ENCODE assay signal across 14 cellular contexts in genomic region chr7:47285860-47286491, GRCh38.
DNase-seq lines count a peak whose midpoint lies in the region; ATAC-seq, FAIRE-seq and TF ChIP-seq lines count a peak whose summit lies in the region.
"Had no signal": no experiment of that assay in that cellular context is flagged by ENCODE, and none has a peak within 500 bp of the region (broad histone marks: within the 10 kb centered on the region; RNA-seq: fewer than 3 reads in every experiment).

No MANE protein-coding gene starts in this region.

- H3K4me3 ChIP-seq in bronchial epithelial cell (ENCODE audit: low read depth, low read length): no peak overlapping the region
- H3K4me3 ChIP-seq: Peyer's patch had no signal

- peak; percentile 47 for FAIRE-seq in bronchial epithelial cell (lab: Jason Lieb, UNC)
- FAIRE-seq: D721Med had no signal

- TF ChIP-seq CTCF in bronchial epithelial cell (IDR thresholded peaks at IDR 0.05; ENCODE audit: insufficient read depth, low read length, severe bottlenecking) (no peak), type B pancreatic cell (conservative IDR thresholded peaks at IDR 0.05) (no peak)

- no peak overlapping the region for H3K27ac Mint-ChIP-seq in type B pancreatic cell

- H3K9me3 Mint-ChIP-seq in type B pancreatic cell: no peaks in the 10 kb centered on the region

- no peak for ATAC-seq in HG02884 (IDR thresholded peaks at IDR 0.05; ENCODE audit: unreplicated experiment)
- ATAC-seq: esophagus mucosa had no signal

- DNase-seq in GM04503 (ENCODE audit: low read depth) (peak; percentile 88), bronchial epithelial cell (ENCODE audit: low read depth) (no peak), hepatic stellate cell (ENCODE audit: low spot score) (peak; percentile 37), stromal cell of bone marrow (ENCODE audit: low read depth) (peak; percentile 69), type B pancreatic cell (ENCODE audit: extremely low spot score, unreplicated experiment) (no peak), NCI-H226 (no peak), iPS-NIHi11 (ENCODE audit: low spot score) (no peak)
- DNase-seq: activated CD8-positive, alpha-beta memory T cell treated with anti-CD3 and anti-CD28 coated beads, Interleukin-2, amount 50 U/mL, for 48 hours; aorta; Peyer's patch; posterior cingulate gyrus had no signal

- no peaks in the 10 kb centered on the region for H3K4me1 Mint-ChIP-seq in type B pancreatic cell (ENCODE audit: unreplicated experiment)

- H3K36me3 ChIP-seq in bronchial epithelial cell (ENCODE audit: control insufficient read depth, insufficient read depth, low read length): peaks cover 15% of the 10 kb centered on the region

- H3K27me3 Mint-ChIP-seq in type B pancreatic cell: no peaks in the 10 kb centered on the region

- H3K36me3 Mint-ChIP-seq in type B pancreatic cell: peaks cover 65% of the 10 kb centered on the region

- H3K27me3 ChIP-seq in bronchial epithelial cell (ENCODE audit: control insufficient read depth, insufficient read depth, low read length): no peaks in the 10 kb centered on the region
- H3K27me3 ChIP-seq: Peyer's patch had no signal

- no peak overlapping the region for H3K4me3 Mint-ChIP-seq in type B pancreatic cell

Comparison
In these comparisons a context has a peak if more than half of its experiments do, and no peak if none do; other contexts are left out.
1. DNase-seq: peak in GM04503 (single experiment), hepatic stellate cell (single experiment) and stromal cell of bone marrow (single experiment); none in bronchial epithelial cell (single experiment), type B pancreatic cell (single experiment), NCI-H226 (single experiment) and iPS-NIHi11 (single experiment).